9 cellular contexts compared by ENCODE assay signal in genomic region chr12:23083267-23083666, GRCh38.
A peak's percentile ranks its signal among the peaks of the same experiment; 100 is the strongest.
DNase-seq lines count a peak whose midpoint lies in the region; ATAC-seq and TF ChIP-seq lines count a peak whose summit lies in the region.
"Had no signal": no experiment of that assay in that cellular context is flagged by ENCODE, and none has a peak within 500 bp of the region (broad histone marks: within the 10 kb centered on the region; RNA-seq: fewer than 3 reads in every experiment).

No MANE protein-coding gene starts in this region.

- ATAC-seq in GM18505 (IDR thresholded peaks at IDR 0.05; ENCODE audit: unreplicated experiment), result peak; percentile 58
- peak; percentile 61 for ATAC-seq in HG02678 (IDR thresholded peaks at IDR 0.05; ENCODE audit: unreplicated experiment)
- ATAC-seq: naive thymus-derived CD4-positive, alpha-beta T cell had no signal

- no peaks in the 10 kb centered on the region; the same call in 1 of the 2 replicates for H3K27me3 Mint-ChIP-seq in HFFc6 (ENCODE audit: insufficient read depth)
- H3K27me3 Mint-ChIP-seq: naive thymus-derived CD4-positive, alpha-beta T cell had no signal

- H3K4me1 Mint-ChIP-seq in HFFc6 (ENCODE audit: low read depth), result no peaks in the 10 kb centered on the region
- H3K4me1 Mint-ChIP-seq: naive thymus-derived CD4-positive, alpha-beta T cell had no signal

- no peak overlapping the region for H3K27ac Mint-ChIP-seq in HFFc6
- H3K27ac Mint-ChIP-seq: naive thymus-derived CD4-positive, alpha-beta T cell had no signal

- H3K9me3 Mint-ChIP-seq in HFFc6, result peaks cover 5% of the 10 kb centered on the region

- DNase-seq in NCI-H524 (lab: John Stamatoyannopoulos, UW) (peak; percentile 91 to 97), glomerular visceral epithelial cell (ENCODE audit: extremely low spot score) (peak; percentile 90), SHP77 (lab: John Stamatoyannopoulos, UW) (no peak), cerebellar cortex (ENCODE audit: low spot score) (no peak), HFFc6 (no peak), D341Med (ENCODE audit: low spot score) (no peak)
- DNase-seq: naive thymus-derived CD4-positive, alpha-beta T cell had no signal

- no peak overlapping the region for H3K4me3 Mint-ChIP-seq in HFFc6
- H3K4me3 Mint-ChIP-seq: naive thymus-derived CD4-positive, alpha-beta T cell had no signal

- no peak for TF ChIP-seq POLR2A in GM18505 (IDR thresholded peaks at IDR 0.05; ENCODE audit: borderline replicate concordance, extremely low read depth, insufficient read depth, insufficient read length)

- TF ChIP-seq CTCF in HFFc6 (IDR thresholded peaks at IDR 0.05), result no peak

- no peaks in the 10 kb centered on the region for H3K36me3 Mint-ChIP-seq in HFFc6 (ENCODE audit: low read depth)
- H3K36me3 Mint-ChIP-seq: naive thymus-derived CD4-positive, alpha-beta T cell had no signal

Comparison
In these comparisons a context has a peak if more than half of its experiments do, and no peak if none do; other contexts are left out.
1. DNase-seq: peak in NCI-H524 (2 of 2) and glomerular visceral epithelial cell (single experiment); none in SHP77 (0 of 2), cerebellar cortex (single experiment), HFFc6 (single experiment) and D341Med (single experiment).